In genomic region chr6:11494786-11495564, GRCh38 we compare ENCODE assay signal across 13 cellular contexts. TPM values are rescaled to one million over a fixed set of nuclear protein-coding genes. Genes with fewer than 3 reads are reported as not detected.
A peak's percentile ranks its signal among the peaks of the same experiment; 100 is the strongest.
DNase-seq lines count a peak whose midpoint lies in the region; ATAC-seq lines count a peak whose summit lies in the region.
"Had no signal": no experiment of that assay in that cellular context is flagged by ENCODE, and none has a peak within 500 bp of the region (broad histone marks: within the 10 kb centered on the region; RNA-seq: fewer than 3 reads in every experiment).

No MANE protein-coding gene starts in this region.

- H3K9me3 Mint-ChIP-seq in activated CD4-positive, alpha-beta T cell treated with anti-CD3 and anti-CD28 coated beads for 36 hours (ENCODE audit: low read depth) = no peaks in the 10 kb centered on the region
- H3K9me3 Mint-ChIP-seq in stimulated activated effector memory CD8-positive, alpha-beta T cell treated with anti-CD3 and anti-CD28 coated beads, Interleukin-12 subunit alpha, Interleukin-12 subunit beta, amount 100 ng/mL, for 72 hours = no peaks in the 10 kb centered on the region
- H3K9me3 Mint-ChIP-seq: activated T-cell treated with anti-CD3 and anti-CD28 coated beads, Interleukin-2, amount 50 U/mL, for 24 hours; HFFc6 had no signal

- CTCF ChIA-PET in activated CD4-positive, alpha-beta T cell treated with anti-CD3 and anti-CD28 coated beads for 36 hours (lab: Charles Lee) = interaction anchor here (0.6 to 4.5 kb wide), 49 partner anchors 9 to 540 kb away, joined by 3 to 59 read pairs (median 5); no protein-coding TSS in a partner anchor

- no peaks in the 10 kb centered on the region for H3K36me3 Mint-ChIP-seq in activated CD4-positive, alpha-beta T cell treated with anti-CD3 and anti-CD28 coated beads for 36 hours (ENCODE audit: low read depth)
- no peaks in the 10 kb centered on the region for H3K36me3 Mint-ChIP-seq in stimulated activated effector memory CD8-positive, alpha-beta T cell treated with anti-CD3 and anti-CD28 coated beads, Interleukin-12 subunit alpha, Interleukin-12 subunit beta, amount 100 ng/mL, for 72 hours

- H3K27ac Mint-ChIP-seq in activated CD4-positive, alpha-beta T cell treated with anti-CD3 and anti-CD28 coated beads for 36 hours = peak overlapping the region; percentile 11
- no peak overlapping the region for H3K27ac Mint-ChIP-seq in stimulated activated effector memory CD8-positive, alpha-beta T cell treated with anti-CD3 and anti-CD28 coated beads, Interleukin-12 subunit alpha, Interleukin-12 subunit beta, amount 100 ng/mL, for 72 hours
- H3K27ac Mint-ChIP-seq: activated T-cell treated with anti-CD3 and anti-CD28 coated beads, Interleukin-2, amount 50 U/mL, for 24 hours; HFFc6 had no signal

- intact Hi-C loops in activated CD4-positive, alpha-beta T cell treated with anti-CD3 and anti-CD28 coated beads for 36 hours (cut with DNase I, micrococcal nuclease) = loop anchor here (5.0 kb wide), 2 partner anchors 83 to 543 kb away; no protein-coding TSS in a partner anchor

- H3K4me1 Mint-ChIP-seq in activated CD4-positive, alpha-beta T cell treated with anti-CD3 and anti-CD28 coated beads for 36 hours = peaks cover 2% of the 10 kb centered on the region
- peaks cover 15% of the 10 kb centered on the region for H3K4me1 Mint-ChIP-seq in stimulated activated effector memory CD8-positive, alpha-beta T cell treated with anti-CD3 and anti-CD28 coated beads, Interleukin-12 subunit alpha, Interleukin-12 subunit beta, amount 100 ng/mL, for 72 hours

- H3K27me3 Mint-ChIP-seq in activated CD4-positive, alpha-beta T cell treated with anti-CD3 and anti-CD28 coated beads for 36 hours = no peaks in the 10 kb centered on the region
- H3K27me3 Mint-ChIP-seq: activated T-cell treated with anti-CD3 and anti-CD28 coated beads, Interleukin-2, amount 50 U/mL, for 24 hours had no signal

- POLR2A ChIA-PET in activated CD4-positive, alpha-beta T cell treated with anti-CD3 and anti-CD28 coated beads for 36 hours (lab: Charles Lee) = no interaction called here

- ATAC-seq in activated CD4-positive, alpha-beta T cell treated with anti-CD3 and anti-CD28 coated beads for 36 hours = no peak
- peak; percentile 31 for ATAC-seq in HG03521 (IDR thresholded peaks at IDR 0.05; ENCODE audit: unreplicated experiment)
- peak; percentile 31 for ATAC-seq in stimulated activated effector memory CD8-positive, alpha-beta T cell treated with anti-CD3 and anti-CD28 coated beads, Interleukin-12 subunit alpha, Interleukin-12 subunit beta, amount 100 ng/mL, for 72 hours
- no peak for ATAC-seq in GM21390 (IDR thresholded peaks at IDR 0.05; ENCODE audit: unreplicated experiment)
- no peak for ATAC-seq in HG02571 (IDR thresholded peaks at IDR 0.05; ENCODE audit: unreplicated experiment)

- peak; percentile 7 for DNase-seq in activated CD4-positive, alpha-beta T cell treated with anti-CD3 and anti-CD28 coated beads for 36 hours
- DNase-seq in activated CD4-positive, alpha-beta T cell treated with anti-CD3 and anti-CD28 coated beads for 4 hours = no peak
- peak; percentile 42 for DNase-seq in dermis blood vessel endothelial cell
- DNase-seq in stimulated activated effector memory CD8-positive, alpha-beta T cell treated with anti-CD3 and anti-CD28 coated beads, Interleukin-12 subunit alpha, Interleukin-12 subunit beta, amount 100 ng/mL, for 72 hours (ENCODE audit: low spot score in 2 of 2) = no peak
- no peak for DNase-seq in NCI-H146 (lab: John Stamatoyannopoulos, UW)
- DNase-seq: activated T-cell treated with anti-CD3 and anti-CD28 coated beads, Interleukin-2, amount 50 U/mL, for 24 hours; DMS 273 treated with DMSO at 0.1 percent for 48 hours; HFFc6; NCI-H1436 treated with DMSO at 0.1 percent for 48 hours; NCI-H774 had no signal

- no peak overlapping the region for H3K4me3 Mint-ChIP-seq in activated CD4-positive, alpha-beta T cell treated with anti-CD3 and anti-CD28 coated beads for 36 hours
- H3K4me3 Mint-ChIP-seq in stimulated activated effector memory CD8-positive, alpha-beta T cell treated with anti-CD3 and anti-CD28 coated beads, Interleukin-12 subunit alpha, Interleukin-12 subunit beta, amount 100 ng/mL, for 72 hours = no peak overlapping the region
- H3K4me3 Mint-ChIP-seq: activated T-cell treated with anti-CD3 and anti-CD28 coated beads, Interleukin-2, amount 50 U/mL, for 24 hours; HFFc6 had no signal

RNA-seq across cellular contexts. Expression of gene TMEM170B, which starts 42.6 kb away (rescaled TPM):
- 1 to 10 TPM in 1 of 2 experiments, under 1 TPM in 1; 0.98 to 1.3 TPM for total RNA-seq in activated CD4-positive, alpha-beta T cell treated with anti-CD3 and anti-CD28 coated beads for 36 hours
- 2.4 and 4.1 TPM in 2 replicates for total RNA-seq in dermis blood vessel endothelial cell

Comparison
In these comparisons a context has a peak if more than half of its experiments do, and no peak if none do; other contexts are left out.
1. DNase-seq: peak in activated CD4-positive, alpha-beta T cell treated with anti-CD3 and anti-CD28 coated beads for 36 hours (single experiment) and dermis blood vessel endothelial cell (single experiment); none in activated CD4-positive, alpha-beta T cell treated with anti-CD3 and anti-CD28 coated beads for 4 hours (0 of 2), stimulated activated effector memory CD8-positive, alpha-beta T cell treated with anti-CD3 and anti-CD28 coated beads, Interleukin-12 subunit alpha, Interleukin-12 subunit beta, amount 100 ng/mL, for 72 hours (0 of 2) and NCI-H146 (single experiment).
2. ATAC-seq: peak in HG03521 (single experiment) and stimulated activated effector memory CD8-positive, alpha-beta T cell treated with anti-CD3 and anti-CD28 coated beads, Interleukin-12 subunit alpha, Interleukin-12 subunit beta, amount 100 ng/mL, for 72 hours (single experiment); none in activated CD4-positive, alpha-beta T cell treated with anti-CD3 and anti-CD28 coated beads for 36 hours (single experiment), GM21390 (single experiment) and HG02571 (single experiment).